ENCODE assay signal across 1 cellular context in genomic region chr18:21763846-21764646, GRCh38.
TF ChIP-seq lines count a peak whose summit lies in the region.

No MANE protein-coding gene starts in this region.

TF ChIP-seq in HEK293, 187 proteins besides CTCF, POLR2A, EP300 and RAD21 (continued from another document):
- TF ChIP-seq, protein P1, sequence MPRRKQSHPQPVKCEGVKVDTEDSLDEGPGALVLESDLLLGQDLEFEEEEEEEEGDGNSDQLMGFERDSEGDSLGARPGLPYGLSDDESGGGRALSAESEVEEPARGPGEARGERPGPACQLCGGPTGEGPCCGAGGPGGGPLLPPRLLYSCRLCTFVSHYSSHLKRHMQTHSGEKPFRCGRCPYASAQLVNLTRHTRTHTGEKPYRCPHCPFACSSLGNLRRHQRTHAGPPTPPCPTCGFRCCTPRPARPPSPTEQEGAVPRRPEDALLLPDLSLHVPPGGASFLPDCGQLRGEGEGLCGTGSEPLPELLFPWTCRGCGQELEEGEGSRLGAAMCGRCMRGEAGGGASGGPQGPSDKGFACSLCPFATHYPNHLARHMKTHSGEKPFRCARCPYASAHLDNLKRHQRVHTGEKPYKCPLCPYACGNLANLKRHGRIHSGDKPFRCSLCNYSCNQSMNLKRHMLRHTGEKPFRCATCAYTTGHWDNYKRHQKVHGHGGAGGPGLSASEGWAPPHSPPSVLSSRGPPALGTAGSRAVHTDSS (tag by site-specific recombination; IDR thresholded peaks at IDR 0.05) = no peak
- TF ChIP-seq, protein P2, sequence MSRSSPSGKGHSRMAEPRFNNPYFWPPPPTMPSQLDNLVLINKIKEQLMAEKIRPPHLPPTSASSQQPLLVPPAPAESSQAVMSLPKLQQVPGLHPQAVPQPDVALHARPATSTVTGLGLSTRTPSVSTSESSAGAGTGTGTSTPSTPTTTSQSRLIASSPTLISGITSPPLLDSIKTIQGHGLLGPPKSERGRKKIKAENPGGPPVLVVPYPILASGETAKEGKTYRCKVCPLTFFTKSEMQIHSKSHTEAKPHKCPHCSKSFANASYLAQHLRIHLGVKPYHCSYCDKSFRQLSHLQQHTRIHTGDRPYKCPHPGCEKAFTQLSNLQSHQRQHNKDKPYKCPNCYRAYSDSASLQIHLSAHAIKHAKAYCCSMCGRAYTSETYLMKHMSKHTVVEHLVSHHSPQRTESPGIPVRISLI (tag by site-specific recombination; IDR thresholded peaks at IDR 0.05) = no peak
- TF ChIP-seq ATF2 (tag by site-specific recombination; IDR thresholded peaks at IDR 0.05; ENCODE audit: low read depth) (no peak), MYNN (tag by site-specific recombination; IDR thresholded peaks at IDR 0.05; ENCODE audit: borderline replicate concordance) (no peak), ZNF18 (tag by site-specific recombination; IDR thresholded peaks at IDR 0.05) (no peak), ZNF335 (tag by site-specific recombination; conservative IDR thresholded peaks at IDR 0.05) (peak; percentile 57), ZNF701 (tag by site-specific recombination; IDR thresholded peaks at IDR 0.05) (no peak), ZNF366 (tag by site-specific recombination; conservative IDR thresholded peaks at IDR 0.05) (peak; percentile 59)
